1 cellular context compared by ENCODE assay signal in the genomic region with DNA sequence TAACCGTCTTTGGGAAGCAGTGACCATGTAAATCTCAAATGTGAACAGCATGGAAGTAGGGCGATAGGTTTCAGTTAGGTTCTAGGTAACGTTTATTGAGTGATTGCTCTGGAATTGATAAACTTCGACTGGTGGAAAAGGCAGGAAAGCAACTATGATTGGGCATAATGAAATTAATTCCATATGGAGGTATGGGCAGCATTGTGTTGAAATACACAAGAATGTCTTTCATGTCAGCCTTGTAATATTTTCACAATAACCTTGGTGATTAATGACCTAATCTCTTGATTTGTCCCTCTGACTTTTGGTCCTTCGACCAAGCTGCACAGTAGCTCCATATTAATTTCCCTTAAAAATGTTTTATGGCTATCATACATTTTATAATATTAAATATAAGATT.
TF ChIP-seq lines count a peak whose summit lies in the region.

No MANE protein-coding gene starts in this region.

TF ChIP-seq in IMR-90, 13 proteins besides CTCF, POLR2A, EP300 and RAD21:
- no peak for TF ChIP-seq NFE2L2 (IDR thresholded peaks at IDR 0.05; ENCODE audit: low read depth, low read length)
- no peak for TF ChIP-seq RCOR1 (IDR thresholded peaks at IDR 0.05; ENCODE audit: insufficient replicate concordance, low read length)
- no peak for TF ChIP-seq CHD1 (IDR thresholded peaks at IDR 0.05; ENCODE audit: low read depth, low read length)
- no peak for TF ChIP-seq CEBPB (IDR thresholded peaks at IDR 0.05; ENCODE audit: low read depth, low read length)
- TF ChIP-seq BHLHE40 (IDR thresholded peaks at IDR 0.05; ENCODE audit: low read depth, low read length): no peak
- no peak for TF ChIP-seq MXI1 (IDR thresholded peaks at IDR 0.05; ENCODE audit: borderline replicate concordance, low read depth, low read length)
- TF ChIP-seq RFX5 (IDR thresholded peaks at IDR 0.05; ENCODE audit: low read depth, low read length): no peak
- TF ChIP-seq, protein P1, sequence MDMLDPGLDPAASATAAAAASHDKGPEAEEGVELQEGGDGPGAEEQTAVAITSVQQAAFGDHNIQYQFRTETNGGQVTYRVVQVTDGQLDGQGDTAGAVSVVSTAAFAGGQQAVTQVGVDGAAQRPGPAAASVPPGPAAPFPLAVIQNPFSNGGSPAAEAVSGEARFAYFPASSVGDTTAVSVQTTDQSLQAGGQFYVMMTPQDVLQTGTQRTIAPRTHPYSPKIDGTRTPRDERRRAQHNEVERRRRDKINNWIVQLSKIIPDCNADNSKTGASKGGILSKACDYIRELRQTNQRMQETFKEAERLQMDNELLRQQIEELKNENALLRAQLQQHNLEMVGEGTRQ (IDR thresholded peaks at IDR 0.05; ENCODE audit: low read depth, low read length): no peak
- no peak for TF ChIP-seq FOS (IDR thresholded peaks at IDR 0.05; ENCODE audit: low read depth, low read length)
- TF ChIP-seq, protein P2, sequence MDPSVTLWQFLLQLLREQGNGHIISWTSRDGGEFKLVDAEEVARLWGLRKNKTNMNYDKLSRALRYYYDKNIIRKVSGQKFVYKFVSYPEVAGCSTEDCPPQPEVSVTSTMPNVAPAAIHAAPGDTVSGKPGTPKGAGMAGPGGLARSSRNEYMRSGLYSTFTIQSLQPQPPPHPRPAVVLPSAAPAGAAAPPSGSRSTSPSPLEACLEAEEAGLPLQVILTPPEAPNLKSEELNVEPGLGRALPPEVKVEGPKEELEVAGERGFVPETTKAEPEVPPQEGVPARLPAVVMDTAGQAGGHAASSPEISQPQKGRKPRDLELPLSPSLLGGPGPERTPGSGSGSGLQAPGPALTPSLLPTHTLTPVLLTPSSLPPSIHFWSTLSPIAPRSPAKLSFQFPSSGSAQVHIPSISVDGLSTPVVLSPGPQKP (IDR thresholded peaks at IDR 0.05; ENCODE audit: borderline replicate concordance, low read depth, low read length): no peak
